Comparison of ENCODE assay signal across 1 cellular context in the genomic region with DNA sequence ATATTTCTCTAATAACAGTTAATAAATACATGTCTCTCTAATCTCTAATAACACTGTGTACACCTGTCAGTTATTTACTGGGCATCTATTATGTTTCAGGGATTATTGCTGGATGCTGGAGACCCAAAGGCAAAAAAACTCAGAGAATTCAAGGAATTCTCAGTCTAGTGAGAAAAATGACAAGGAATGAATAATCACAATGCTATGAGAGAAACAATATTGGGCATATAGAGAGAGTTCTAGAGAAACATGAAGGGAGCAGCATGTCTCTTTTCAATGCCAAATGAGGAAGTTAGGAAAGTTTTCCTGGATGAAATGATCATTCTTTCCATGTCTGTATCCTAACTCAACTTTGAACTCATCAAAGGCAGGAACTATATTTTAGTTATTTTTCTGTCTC.
TF ChIP-seq lines count a peak whose summit lies in the region.

No MANE protein-coding gene starts in this region.

TF ChIP-seq in HepG2, 621 proteins besides CTCF, POLR2A, EP300 and RAD21 (continued from another document):
- TF ChIP-seq, protein P1, sequence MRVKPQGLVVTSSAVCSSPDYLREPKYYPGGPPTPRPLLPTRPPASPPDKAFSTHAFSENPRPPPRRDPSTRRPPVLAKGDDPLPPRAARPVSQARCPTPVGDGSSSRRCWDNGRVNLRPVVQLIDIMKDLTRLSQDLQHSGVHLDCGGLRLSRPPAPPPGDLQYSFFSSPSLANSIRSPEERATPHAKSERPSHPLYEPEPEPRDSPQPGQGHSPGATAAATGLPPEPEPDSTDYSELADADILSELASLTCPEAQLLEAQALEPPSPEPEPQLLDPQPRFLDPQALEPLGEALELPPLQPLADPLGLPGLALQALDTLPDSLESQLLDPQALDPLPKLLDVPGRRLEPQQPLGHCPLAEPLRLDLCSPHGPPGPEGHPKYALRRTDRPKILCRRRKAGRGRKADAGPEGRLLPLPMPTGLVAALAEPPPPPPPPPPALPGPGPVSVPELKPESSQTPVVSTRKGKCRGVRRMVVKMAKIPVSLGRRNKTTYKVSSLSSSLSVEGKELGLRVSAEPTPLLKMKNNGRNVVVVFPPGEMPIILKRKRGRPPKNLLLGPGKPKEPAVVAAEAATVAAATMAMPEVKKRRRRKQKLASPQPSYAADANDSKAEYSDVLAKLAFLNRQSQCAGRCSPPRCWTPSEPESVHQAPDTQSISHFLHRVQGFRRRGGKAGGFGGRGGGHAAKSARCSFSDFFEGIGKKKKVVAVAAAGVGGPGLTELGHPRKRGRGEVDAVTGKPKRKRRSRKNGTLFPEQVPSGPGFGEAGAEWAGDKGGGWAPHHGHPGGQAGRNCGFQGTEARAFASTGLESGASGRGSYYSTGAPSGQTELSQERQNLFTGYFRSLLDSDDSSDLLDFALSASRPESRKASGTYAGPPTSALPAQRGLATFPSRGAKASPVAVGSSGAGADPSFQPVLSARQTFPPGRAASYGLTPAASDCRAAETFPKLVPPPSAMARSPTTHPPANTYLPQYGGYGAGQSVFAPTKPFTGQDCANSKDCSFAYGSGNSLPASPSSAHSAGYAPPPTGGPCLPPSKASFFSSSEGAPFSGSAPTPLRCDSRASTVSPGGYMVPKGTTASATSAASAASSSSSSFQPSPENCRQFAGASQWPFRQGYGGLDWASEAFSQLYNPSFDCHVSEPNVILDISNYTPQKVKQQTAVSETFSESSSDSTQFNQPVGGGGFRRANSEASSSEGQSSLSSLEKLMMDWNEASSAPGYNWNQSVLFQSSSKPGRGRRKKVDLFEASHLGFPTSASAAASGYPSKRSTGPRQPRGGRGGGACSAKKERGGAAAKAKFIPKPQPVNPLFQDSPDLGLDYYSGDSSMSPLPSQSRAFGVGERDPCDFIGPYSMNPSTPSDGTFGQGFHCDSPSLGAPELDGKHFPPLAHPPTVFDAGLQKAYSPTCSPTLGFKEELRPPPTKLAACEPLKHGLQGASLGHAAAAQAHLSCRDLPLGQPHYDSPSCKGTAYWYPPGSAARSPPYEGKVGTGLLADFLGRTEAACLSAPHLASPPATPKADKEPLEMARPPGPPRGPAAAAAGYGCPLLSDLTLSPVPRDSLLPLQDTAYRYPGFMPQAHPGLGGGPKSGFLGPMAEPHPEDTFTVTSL (CRISPR knock-in tag; IDR thresholded peaks at IDR 0.05; ENCODE audit: borderline replicate concordance) = no peak
- TF ChIP-seq TRIM24 (CRISPR knock-in tag; IDR thresholded peaks at IDR 0.05) (no peak), ZFP36L2 (CRISPR knock-in tag; IDR thresholded peaks at IDR 0.05) (no peak), KDM4B (CRISPR knock-in tag; IDR thresholded peaks at IDR 0.05) (no peak), ZNF660 (CRISPR knock-in tag; IDR thresholded peaks at IDR 0.05; ENCODE audit: borderline replicate concordance, low read depth) (no peak), ZNF713 (CRISPR knock-in tag; IDR thresholded peaks at IDR 0.05) (no peak), SIN3B (IDR thresholded peaks at IDR 0.05; ENCODE audit: low read length) (no peak), ZNF619 (CRISPR knock-in tag; IDR thresholded peaks at IDR 0.05) (no peak), ZNF558 (CRISPR knock-in tag; IDR thresholded peaks at IDR 0.05; ENCODE audit: borderline replicate concordance) (no peak), PLRG1 (conservative IDR thresholded peaks at IDR 0.05) (no peak), XBP1 (CRISPR knock-in tag; IDR thresholded peaks at IDR 0.05) (no peak), KDM5B (CRISPR knock-in tag; IDR thresholded peaks at IDR 0.05; ENCODE audit: borderline replicate concordance) (no peak), ZEB1 (IDR thresholded peaks at IDR 0.05; ENCODE audit: insufficient replicate concordance, low read depth) (no peak)
- TF ChIP-seq, protein P2, sequence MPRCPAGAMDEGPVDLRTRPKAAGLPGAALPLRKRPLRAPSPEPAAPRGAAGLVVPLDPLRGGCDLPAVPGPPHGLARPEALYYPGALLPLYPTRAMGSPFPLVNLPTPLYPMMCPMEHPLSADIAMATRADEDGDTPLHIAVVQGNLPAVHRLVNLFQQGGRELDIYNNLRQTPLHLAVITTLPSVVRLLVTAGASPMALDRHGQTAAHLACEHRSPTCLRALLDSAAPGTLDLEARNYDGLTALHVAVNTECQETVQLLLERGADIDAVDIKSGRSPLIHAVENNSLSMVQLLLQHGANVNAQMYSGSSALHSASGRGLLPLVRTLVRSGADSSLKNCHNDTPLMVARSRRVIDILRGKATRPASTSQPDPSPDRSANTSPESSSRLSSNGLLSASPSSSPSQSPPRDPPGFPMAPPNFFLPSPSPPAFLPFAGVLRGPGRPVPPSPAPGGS (CRISPR knock-in tag; IDR thresholded peaks at IDR 0.05) = no peak
- TF ChIP-seq, protein P3, sequence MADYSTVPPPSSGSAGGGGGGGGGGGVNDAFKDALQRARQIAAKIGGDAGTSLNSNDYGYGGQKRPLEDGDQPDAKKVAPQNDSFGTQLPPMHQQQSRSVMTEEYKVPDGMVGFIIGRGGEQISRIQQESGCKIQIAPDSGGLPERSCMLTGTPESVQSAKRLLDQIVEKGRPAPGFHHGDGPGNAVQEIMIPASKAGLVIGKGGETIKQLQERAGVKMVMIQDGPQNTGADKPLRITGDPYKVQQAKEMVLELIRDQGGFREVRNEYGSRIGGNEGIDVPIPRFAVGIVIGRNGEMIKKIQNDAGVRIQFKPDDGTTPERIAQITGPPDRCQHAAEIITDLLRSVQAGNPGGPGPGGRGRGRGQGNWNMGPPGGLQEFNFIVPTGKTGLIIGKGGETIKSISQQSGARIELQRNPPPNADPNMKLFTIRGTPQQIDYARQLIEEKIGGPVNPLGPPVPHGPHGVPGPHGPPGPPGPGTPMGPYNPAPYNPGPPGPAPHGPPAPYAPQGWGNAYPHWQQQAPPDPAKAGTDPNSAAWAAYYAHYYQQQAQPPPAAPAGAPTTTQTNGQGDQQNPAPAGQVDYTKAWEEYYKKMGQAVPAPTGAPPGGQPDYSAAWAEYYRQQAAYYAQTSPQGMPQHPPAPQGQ (CRISPR knock-in tag; IDR thresholded peaks at IDR 0.05; ENCODE audit: borderline replicate concordance) = no peak
- TF ChIP-seq, protein P4, sequence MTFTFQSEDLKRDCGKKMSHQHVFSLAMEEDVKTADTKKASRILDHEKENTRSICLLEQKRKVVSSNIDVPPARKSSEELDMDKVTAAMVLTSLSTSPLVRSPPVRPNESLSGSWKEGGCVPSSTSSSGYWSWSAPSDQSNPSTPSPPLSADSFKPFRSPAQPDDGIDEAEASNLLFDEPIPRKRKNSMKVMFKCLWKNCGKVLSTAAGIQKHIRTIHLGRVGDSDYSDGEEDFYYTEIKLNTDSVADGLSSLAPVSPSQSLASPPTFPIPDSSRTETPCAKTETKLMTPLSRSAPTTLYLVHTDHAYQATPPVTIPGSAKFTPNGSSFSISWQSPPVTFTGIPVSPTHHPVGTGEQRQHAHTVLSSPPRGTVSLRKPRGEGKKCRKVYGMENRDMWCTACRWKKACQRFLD (CRISPR knock-in tag; IDR thresholded peaks at IDR 0.05; ENCODE audit: borderline replicate concordance) = no peak
- TF ChIP-seq, protein P5, sequence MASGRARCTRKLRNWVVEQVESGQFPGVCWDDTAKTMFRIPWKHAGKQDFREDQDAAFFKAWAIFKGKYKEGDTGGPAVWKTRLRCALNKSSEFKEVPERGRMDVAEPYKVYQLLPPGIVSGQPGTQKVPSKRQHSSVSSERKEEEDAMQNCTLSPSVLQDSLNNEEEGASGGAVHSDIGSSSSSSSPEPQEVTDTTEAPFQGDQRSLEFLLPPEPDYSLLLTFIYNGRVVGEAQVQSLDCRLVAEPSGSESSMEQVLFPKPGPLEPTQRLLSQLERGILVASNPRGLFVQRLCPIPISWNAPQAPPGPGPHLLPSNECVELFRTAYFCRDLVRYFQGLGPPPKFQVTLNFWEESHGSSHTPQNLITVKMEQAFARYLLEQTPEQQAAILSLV (CRISPR knock-in tag; IDR thresholded peaks at IDR 0.05; ENCODE audit: borderline replicate concordance) = no peak
